In the genomic region with DNA sequence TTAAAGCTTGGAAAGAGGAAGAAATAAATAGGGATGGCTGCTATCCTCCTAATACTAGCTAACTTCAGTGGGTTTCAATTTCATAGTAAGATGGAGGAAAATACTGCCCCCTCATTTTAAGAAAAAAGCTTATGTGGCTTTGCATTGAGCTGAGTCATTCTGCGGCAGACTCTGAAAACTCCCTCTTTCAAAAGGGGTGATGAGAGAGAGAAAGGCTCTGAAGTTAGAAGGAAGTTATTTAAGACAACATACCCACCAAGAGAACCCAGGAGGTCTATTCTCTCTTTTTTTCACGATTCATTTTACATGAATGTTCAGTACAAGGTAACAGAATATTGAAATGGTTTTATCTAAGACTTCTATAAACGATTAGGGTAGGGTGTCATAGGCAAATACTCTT, we compare ENCODE assay signal across 1 cellular context.
TF ChIP-seq lines count a peak whose summit lies in the region.

No MANE protein-coding gene starts in this region.

TF ChIP-seq in SK-N-SH treated with all-trans-retinoic acid at 6 μM for 48 hours, 23 proteins besides CTCF, POLR2A, EP300 and RAD21 (continued from another document):
- TF ChIP-seq PATZ1 (CRISPR knock-in tag; IDR thresholded peaks at IDR 0.05; ENCODE audit: borderline replicate concordance), result no peak
